ENCODE assay signal across 22 cellular contexts in the genomic region with DNA sequence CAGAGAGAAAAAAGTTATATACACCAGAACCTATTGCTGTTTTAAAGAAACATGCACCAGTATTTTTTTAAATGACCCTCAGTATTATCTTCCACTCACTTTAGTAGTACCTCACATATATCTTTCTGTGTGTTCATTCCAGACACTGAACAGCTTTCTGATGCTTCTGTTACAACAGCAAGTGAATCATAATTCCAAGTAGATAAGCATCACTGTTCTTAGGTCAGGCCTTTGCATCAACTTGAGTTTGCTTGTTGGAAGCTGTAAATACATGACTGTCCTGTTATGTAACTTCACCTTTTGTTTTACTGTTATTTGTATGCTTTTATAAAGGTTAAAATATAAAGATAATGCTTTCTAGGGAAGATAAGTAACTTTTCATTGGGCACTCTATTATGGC.
DNase-seq lines count a peak whose midpoint lies in the region; ATAC-seq and TF ChIP-seq lines count a peak whose summit lies in the region.
"Had no signal": no experiment of that assay in that cellular context is flagged by ENCODE, and none has a peak within 500 bp of the region (broad histone marks: within the 10 kb centered on the region; RNA-seq: fewer than 3 reads in every experiment).

No MANE protein-coding gene starts in this region.

- no peak for TF ChIP-seq POLR2A in esophagus squamous epithelium (IDR thresholded peaks at IDR 0.05)

- ATAC-seq in HG02981 (IDR thresholded peaks at IDR 0.05; ENCODE audit: unreplicated experiment): no peak
- ATAC-seq in HG02571 (IDR thresholded peaks at IDR 0.05; ENCODE audit: unreplicated experiment): no peak
- ATAC-seq: CD8-positive, alpha-beta T cell had no signal

- intact Hi-C loops in esophagus squamous epithelium (cut with DNase I): no loop called here

- no peaks in the 10 kb centered on the region for H3K27me3 ChIP-seq in esophagus squamous epithelium
- H3K27me3 ChIP-seq: SJSA1 had no signal

- no peak overlapping the region for H3K4me3 ChIP-seq in esophagus squamous epithelium
- H3K4me3 ChIP-seq: SJSA1 had no signal

- no peaks in the 10 kb centered on the region for H3K36me3 ChIP-seq in esophagus squamous epithelium
- H3K36me3 ChIP-seq: SJSA1 had no signal

- TF ChIP-seq CTCF in esophagus squamous epithelium (IDR thresholded peaks at IDR 0.05): no peak

- no peak overlapping the region for H3K27ac ChIP-seq in epithelial cell of prostate
- no peak overlapping the region for H3K27ac ChIP-seq in esophagus squamous epithelium
- H3K27ac ChIP-seq: SJSA1 had no signal

- no peaks in the 10 kb centered on the region for H3K4me1 ChIP-seq in esophagus squamous epithelium
- H3K4me1 ChIP-seq: SJSA1 had no signal

- DNase-seq in NCI-H69 (lab: John Stamatoyannopoulos, UW) (peak; percentile 34), SK-N-DZ (ENCODE audit: low spot score) (peak; percentile 84), epithelial cell of prostate (ENCODE audit: low read depth, low spot score) (peak; percentile 78), esophagus squamous epithelium (lab: John Stamatoyannopoulos, UW) (no peak), NCI-H446 (lab: John Stamatoyannopoulos, UW) (no peak)
- DNase-seq: C1 segment of cervical spinal cord; CD8-positive, alpha-beta T cell; DMS 273 treated with DMSO at 0.1 percent for 48 hours; DMS79; EL; HCEC 1CT; KBM-7; MV-4-11; NCI-H1105; NCI-H146; NCI-H1930; NCI-H2107; NCI-H526 treated with DMSO at 0.1 percent for 48 hours; Right ventricle myocardium superior had no signal

- H3K9me3 ChIP-seq in esophagus squamous epithelium: no peaks in the 10 kb centered on the region
- H3K9me3 ChIP-seq: SJSA1 had no signal

Comparison
In these comparisons a context has a peak if more than half of its experiments do, and no peak if none do; other contexts are left out.
1. DNase-seq: peak in NCI-H69 (single experiment), SK-N-DZ (single experiment) and epithelial cell of prostate (single experiment); none in esophagus squamous epithelium (single experiment) and NCI-H446 (0 of 2).